Comparison of ENCODE assay signal across 1 cellular context in the genomic region with DNA sequence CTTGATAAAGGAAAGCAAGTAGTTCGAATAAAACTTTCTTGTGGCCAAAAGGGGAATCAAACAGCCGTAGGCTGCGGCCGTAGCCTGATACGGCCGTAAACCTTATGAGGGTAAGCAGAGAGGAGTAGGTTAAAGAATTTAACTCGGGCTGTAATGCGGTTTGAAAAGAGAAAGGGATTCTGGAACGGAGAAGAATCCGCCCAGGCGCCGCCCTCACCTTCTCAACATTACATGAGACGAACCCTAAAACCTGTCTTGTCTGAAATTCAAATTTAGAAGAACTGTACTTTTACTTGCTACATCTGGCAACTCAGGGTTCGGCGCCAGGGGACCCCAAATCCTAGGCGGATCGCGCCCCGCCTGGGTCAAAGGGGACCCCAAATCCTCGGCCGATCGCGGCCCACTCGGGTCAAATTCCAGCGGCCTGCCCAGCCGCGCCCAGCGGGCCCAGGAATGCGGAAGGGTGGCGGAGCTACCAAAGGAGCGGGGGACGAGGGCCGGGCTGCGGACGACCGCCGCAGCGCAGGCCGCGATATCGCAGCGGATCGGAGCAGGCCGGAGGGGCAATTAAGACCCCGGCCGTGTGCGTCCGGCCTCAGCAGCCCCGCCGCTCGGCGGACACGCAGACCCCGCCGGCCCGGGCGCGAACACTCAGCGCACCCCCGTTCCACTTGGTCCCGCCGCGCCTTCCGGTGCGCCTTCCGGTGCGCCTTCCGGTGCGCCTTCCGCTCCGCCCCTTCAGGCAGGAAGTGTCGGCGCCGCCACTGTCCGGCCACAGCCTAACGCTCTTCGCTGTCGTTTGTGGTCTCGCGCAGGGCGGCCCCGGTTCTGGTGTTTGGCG.
TF ChIP-seq lines count a peak whose summit lies in the region.

A gene (plus strand): TSS at position 741 of the 841 bp plus-strand sequence. CDS start 10,766 bp downstream, outside the sequence.

TF ChIP-seq in GM12878, 131 proteins besides CTCF, POLR2A, EP300 and RAD21 (continued from another document):
- TF ChIP-seq, protein P1, sequence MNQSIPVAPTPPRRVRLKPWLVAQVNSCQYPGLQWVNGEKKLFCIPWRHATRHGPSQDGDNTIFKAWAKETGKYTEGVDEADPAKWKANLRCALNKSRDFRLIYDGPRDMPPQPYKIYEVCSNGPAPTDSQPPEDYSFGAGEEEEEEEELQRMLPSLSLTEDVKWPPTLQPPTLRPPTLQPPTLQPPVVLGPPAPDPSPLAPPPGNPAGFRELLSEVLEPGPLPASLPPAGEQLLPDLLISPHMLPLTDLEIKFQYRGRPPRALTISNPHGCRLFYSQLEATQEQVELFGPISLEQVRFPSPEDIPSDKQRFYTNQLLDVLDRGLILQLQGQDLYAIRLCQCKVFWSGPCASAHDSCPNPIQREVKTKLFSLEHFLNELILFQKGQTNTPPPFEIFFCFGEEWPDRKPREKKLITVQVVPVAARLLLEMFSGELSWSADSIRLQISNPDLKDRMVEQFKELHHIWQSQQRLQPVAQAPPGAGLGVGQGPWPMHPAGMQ (IDR thresholded peaks at IDR 0.05; ENCODE audit: borderline replicate concordance) = no peak
- TF ChIP-seq GATAD2B (conservative IDR thresholded peaks at IDR 0.05; ENCODE audit: low read depth) (peak; percentile 99), ZNF384 (IDR thresholded peaks at IDR 0.05; ENCODE audit: borderline replicate concordance, low read depth, low read length) (no peak), MTA2 (IDR thresholded peaks at IDR 0.05; ENCODE audit: low read depth) (no peak; the same call in 1 of the 2 replicates), FOS (IDR thresholded peaks at IDR 0.05; ENCODE audit: borderline replicate concordance, extremely low read depth, insufficient read length) (no peak), NR2C2 (IDR thresholded peaks at IDR 0.05; ENCODE audit: borderline replicate concordance, control insufficient read depth, insufficient read length, low read depth) (no peak)
- TF ChIP-seq, protein P2, sequence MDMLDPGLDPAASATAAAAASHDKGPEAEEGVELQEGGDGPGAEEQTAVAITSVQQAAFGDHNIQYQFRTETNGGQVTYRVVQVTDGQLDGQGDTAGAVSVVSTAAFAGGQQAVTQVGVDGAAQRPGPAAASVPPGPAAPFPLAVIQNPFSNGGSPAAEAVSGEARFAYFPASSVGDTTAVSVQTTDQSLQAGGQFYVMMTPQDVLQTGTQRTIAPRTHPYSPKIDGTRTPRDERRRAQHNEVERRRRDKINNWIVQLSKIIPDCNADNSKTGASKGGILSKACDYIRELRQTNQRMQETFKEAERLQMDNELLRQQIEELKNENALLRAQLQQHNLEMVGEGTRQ (IDR thresholded peaks at IDR 0.05; ENCODE audit: borderline replicate concordance, low read depth, low read length) = no peak
- TF ChIP-seq, protein P3, sequence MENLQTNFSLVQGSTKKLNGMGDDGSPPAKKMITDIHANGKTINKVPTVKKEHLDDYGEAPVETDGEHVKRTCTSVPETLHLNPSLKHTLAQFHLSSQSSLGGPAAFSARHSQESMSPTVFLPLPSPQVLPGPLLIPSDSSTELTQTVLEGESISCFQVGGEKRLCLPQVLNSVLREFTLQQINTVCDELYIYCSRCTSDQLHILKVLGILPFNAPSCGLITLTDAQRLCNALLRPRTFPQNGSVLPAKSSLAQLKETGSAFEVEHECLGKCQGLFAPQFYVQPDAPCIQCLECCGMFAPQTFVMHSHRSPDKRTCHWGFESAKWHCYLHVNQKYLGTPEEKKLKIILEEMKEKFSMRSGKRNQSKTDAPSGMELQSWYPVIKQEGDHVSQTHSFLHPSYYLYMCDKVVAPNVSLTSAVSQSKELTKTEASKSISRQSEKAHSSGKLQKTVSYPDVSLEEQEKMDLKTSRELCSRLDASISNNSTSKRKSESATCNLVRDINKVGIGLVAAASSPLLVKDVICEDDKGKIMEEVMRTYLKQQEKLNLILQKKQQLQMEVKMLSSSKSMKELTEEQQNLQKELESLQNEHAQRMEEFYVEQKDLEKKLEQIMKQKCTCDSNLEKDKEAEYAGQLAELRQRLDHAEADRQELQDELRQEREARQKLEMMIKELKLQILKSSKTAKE (IDR thresholded peaks at IDR 0.05; ENCODE audit: low read depth, poor library complexity, severe bottlenecking) = peak; percentile 61
- TF ChIP-seq, protein P4, sequence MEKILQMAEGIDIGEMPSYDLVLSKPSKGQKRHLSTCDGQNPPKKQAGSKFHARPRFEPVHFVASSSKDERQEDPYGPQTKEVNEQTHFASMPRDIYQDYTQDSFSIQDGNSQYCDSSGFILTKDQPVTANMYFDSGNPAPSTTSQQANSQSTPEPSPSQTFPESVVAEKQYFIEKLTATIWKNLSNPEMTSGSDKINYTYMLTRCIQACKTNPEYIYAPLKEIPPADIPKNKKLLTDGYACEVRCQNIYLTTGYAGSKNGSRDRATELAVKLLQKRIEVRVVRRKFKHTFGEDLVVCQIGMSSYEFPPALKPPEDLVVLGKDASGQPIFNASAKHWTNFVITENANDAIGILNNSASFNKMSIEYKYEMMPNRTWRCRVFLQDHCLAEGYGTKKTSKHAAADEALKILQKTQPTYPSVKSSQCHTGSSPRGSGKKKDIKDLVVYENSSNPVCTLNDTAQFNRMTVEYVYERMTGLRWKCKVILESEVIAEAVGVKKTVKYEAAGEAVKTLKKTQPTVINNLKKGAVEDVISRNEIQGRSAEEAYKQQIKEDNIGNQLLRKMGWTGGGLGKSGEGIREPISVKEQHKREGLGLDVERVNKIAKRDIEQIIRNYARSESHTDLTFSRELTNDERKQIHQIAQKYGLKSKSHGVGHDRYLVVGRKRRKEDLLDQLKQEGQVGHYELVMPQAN (conservative IDR thresholded peaks at IDR 0.05) = peak; percentile 62
